In the genomic region with DNA sequence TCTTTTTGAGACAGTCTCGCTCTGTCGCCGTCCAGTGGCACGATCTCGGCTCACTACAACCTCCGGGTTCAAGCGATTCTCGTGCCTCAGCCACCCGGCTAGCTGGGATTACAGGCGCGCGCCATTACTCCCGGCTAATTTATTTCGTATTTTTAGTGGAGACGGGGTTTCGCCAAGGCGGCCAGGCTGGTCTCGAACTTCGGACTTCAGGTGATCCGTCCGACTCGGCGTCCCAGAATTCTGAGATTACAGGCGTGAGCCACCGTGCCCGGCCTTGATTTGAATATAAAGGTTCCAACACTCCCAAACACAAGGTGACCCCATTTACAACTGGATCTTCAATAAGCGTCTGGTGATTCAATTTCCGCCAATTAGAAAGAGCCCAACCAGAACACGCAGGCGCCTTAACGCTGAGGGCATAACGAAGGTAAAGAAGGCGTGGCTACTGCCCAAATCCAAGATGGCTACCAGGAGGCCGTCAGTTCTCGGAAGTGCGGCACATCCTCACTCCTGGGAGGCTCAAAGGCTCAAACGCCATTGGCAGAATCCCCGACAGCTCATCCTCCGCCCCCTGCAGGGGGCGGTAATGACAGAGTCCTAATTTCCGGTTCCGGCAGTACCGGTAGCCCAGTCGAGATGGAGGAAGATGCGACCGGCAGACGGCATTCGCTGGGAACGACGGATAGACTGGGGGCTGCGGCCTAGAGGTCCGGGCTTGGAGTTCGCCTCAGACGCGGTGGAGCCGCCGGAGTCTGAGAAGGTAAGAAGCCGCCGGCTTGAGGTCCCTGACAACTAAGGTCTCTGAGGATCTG, we compare ENCODE assay signal across 1 cellular context.
TF ChIP-seq lines count a peak whose summit lies in the region.

A gene with protein sequence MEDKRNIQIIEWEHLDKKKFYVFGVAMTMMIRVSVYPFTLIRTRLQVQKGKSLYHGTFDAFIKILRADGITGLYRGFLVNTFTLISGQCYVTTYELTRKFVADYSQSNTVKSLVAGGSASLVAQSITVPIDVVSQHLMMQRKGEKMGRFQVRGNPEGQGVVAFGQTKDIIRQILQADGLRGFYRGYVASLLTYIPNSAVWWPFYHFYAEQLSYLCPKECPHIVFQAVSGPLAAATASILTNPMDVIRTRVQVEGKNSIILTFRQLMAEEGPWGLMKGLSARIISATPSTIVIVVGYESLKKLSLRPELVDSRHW (plus strand): TSS at position 617 of the 812 bp plus-strand sequence. CDS start 5,744 bp downstream, outside the sequence.

TF ChIP-seq in K562, 482 proteins besides CTCF, POLR2A, EP300 and RAD21 (continued from another document and continues in another):
- TF ChIP-seq, protein P1, sequence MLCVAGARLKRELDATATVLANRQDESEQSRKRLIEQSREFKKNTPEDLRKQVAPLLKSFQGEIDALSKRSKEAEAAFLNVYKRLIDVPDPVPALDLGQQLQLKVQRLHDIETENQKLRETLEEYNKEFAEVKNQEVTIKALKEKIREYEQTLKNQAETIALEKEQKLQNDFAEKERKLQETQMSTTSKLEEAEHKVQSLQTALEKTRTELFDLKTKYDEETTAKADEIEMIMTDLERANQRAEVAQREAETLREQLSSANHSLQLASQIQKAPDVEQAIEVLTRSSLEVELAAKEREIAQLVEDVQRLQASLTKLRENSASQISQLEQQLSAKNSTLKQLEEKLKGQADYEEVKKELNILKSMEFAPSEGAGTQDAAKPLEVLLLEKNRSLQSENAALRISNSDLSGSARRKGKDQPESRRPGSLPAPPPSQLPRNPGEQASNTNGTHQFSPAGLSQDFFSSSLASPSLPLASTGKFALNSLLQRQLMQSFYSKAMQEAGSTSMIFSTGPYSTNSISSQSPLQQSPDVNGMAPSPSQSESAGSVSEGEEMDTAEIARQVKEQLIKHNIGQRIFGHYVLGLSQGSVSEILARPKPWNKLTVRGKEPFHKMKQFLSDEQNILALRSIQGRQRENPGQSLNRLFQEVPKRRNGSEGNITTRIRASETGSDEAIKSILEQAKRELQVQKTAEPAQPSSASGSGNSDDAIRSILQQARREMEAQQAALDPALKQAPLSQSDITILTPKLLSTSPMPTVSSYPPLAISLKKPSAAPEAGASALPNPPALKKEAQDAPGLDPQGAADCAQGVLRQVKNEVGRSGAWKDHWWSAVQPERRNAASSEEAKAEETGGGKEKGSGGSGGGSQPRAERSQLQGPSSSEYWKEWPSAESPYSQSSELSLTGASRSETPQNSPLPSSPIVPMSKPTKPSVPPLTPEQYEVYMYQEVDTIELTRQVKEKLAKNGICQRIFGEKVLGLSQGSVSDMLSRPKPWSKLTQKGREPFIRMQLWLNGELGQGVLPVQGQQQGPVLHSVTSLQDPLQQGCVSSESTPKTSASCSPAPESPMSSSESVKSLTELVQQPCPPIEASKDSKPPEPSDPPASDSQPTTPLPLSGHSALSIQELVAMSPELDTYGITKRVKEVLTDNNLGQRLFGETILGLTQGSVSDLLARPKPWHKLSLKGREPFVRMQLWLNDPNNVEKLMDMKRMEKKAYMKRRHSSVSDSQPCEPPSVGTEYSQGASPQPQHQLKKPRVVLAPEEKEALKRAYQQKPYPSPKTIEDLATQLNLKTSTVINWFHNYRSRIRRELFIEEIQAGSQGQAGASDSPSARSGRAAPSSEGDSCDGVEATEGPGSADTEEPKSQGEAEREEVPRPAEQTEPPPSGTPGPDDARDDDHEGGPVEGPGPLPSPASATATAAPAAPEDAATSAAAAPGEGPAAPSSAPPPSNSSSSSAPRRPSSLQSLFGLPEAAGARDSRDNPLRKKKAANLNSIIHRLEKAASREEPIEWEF (CRISPR knock-in tag; IDR thresholded peaks at IDR 0.05), result no peak
- TF ChIP-seq NFYB (IDR thresholded peaks at IDR 0.05; ENCODE audit: extremely low read depth, insufficient read length), result peak; percentile 64
- TF ChIP-seq, protein P2, sequence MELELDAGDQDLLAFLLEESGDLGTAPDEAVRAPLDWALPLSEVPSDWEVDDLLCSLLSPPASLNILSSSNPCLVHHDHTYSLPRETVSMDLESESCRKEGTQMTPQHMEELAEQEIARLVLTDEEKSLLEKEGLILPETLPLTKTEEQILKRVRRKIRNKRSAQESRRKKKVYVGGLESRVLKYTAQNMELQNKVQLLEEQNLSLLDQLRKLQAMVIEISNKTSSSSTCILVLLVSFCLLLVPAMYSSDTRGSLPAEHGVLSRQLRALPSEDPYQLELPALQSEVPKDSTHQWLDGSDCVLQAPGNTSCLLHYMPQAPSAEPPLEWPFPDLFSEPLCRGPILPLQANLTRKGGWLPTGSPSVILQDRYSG (tag; conservative IDR thresholded peaks at IDR 0.05; ENCODE audit: low read depth), result no peak
- peak; percentile 66; the same call in 1 of the 2 replicates for TF ChIP-seq MBD2 (IDR thresholded peaks at IDR 0.05; ENCODE audit: borderline replicate concordance, low read depth)
- TF ChIP-seq EP400 (IDR thresholded peaks at IDR 0.05), result peak; percentile 85
- no peak for TF ChIP-seq STAG1 (CRISPR knock-in tag; IDR thresholded peaks at IDR 0.05; ENCODE audit: borderline replicate concordance)
- TF ChIP-seq, protein P3, sequence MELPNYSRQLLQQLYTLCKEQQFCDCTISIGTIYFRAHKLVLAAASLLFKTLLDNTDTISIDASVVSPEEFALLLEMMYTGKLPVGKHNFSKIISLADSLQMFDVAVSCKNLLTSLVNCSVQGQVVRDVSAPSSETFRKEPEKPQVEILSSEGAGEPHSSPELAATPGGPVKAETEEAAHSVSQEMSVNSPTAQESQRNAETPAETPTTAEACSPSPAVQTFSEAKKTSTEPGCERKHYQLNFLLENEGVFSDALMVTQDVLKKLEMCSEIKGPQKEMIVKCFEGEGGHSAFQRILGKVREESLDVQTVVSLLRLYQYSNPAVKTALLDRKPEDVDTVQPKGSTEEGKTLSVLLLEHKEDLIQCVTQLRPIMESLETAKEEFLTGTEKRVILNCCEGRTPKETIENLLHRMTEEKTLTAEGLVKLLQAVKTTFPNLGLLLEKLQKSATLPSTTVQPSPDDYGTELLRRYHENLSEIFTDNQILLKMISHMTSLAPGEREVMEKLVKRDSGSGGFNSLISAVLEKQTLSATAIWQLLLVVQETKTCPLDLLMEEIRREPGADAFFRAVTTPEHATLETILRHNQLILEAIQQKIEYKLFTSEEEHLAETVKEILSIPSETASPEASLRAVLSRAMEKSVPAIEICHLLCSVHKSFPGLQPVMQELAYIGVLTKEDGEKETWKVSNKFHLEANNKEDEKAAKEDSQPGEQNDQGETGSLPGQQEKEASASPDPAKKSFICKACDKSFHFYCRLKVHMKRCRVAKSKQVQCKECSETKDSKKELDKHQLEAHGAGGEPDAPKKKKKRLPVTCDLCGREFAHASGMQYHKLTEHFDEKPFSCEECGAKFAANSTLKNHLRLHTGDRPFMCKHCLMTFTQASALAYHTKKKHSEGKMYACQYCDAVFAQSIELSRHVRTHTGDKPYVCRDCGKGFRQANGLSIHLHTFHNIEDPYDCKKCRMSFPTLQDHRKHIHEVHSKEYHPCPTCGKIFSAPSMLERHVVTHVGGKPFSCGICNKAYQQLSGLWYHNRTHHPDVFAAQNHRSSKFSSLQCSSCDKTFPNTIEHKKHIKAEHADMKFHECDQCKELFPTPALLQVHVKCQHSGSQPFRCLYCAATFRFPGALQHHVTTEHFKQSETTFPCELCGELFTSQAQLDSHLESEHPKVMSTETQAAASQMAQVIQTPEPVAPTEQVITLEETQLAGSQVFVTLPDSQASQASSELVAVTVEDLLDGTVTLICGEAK (IDR thresholded peaks at IDR 0.05), result peak; percentile 98
- TF ChIP-seq, protein P3 (CRISPR knock-in tag; IDR thresholded peaks at IDR 0.05), result no peak
- no peak for TF ChIP-seq CBFA2T2 (conservative IDR thresholded peaks at IDR 0.05)
- no peak for TF ChIP-seq ZNF212 (CRISPR knock-in tag; IDR thresholded peaks at IDR 0.05)
- TF ChIP-seq SETDB1 (IDR thresholded peaks at IDR 0.05; ENCODE audit: low read length), result no peak
- TF ChIP-seq, protein P4, sequence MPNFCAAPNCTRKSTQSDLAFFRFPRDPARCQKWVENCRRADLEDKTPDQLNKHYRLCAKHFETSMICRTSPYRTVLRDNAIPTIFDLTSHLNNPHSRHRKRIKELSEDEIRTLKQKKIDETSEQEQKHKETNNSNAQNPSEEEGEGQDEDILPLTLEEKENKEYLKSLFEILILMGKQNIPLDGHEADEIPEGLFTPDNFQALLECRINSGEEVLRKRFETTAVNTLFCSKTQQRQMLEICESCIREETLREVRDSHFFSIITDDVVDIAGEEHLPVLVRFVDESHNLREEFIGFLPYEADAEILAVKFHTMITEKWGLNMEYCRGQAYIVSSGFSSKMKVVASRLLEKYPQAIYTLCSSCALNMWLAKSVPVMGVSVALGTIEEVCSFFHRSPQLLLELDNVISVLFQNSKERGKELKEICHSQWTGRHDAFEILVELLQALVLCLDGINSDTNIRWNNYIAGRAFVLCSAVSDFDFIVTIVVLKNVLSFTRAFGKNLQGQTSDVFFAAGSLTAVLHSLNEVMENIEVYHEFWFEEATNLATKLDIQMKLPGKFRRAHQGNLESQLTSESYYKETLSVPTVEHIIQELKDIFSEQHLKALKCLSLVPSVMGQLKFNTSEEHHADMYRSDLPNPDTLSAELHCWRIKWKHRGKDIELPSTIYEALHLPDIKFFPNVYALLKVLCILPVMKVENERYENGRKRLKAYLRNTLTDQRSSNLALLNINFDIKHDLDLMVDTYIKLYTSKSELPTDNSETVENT (CRISPR knock-in tag; IDR thresholded peaks at IDR 0.05), result 0 out of 2 replicates have a peak, but pooled peaks have one; percentile 20
- TF ChIP-seq SREBF1 (IDR thresholded peaks at IDR 0.05; ENCODE audit: borderline replicate concordance, low read depth, low read length), result peak; percentile 96
- TF ChIP-seq, protein P5, sequence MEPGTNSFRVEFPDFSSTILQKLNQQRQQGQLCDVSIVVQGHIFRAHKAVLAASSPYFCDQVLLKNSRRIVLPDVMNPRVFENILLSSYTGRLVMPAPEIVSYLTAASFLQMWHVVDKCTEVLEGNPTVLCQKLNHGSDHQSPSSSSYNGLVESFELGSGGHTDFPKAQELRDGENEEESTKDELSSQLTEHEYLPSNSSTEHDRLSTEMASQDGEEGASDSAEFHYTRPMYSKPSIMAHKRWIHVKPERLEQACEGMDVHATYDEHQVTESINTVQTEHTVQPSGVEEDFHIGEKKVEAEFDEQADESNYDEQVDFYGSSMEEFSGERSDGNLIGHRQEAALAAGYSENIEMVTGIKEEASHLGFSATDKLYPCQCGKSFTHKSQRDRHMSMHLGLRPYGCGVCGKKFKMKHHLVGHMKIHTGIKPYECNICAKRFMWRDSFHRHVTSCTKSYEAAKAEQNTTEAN (CRISPR knock-in tag; IDR thresholded peaks at IDR 0.05), result no peak
- TF ChIP-seq HMGN3 (IDR thresholded peaks at IDR 0.05; ENCODE audit: borderline replicate concordance, extremely low read depth, insufficient read length, low read depth, low read length), result no peak
- TF ChIP-seq, protein P6, sequence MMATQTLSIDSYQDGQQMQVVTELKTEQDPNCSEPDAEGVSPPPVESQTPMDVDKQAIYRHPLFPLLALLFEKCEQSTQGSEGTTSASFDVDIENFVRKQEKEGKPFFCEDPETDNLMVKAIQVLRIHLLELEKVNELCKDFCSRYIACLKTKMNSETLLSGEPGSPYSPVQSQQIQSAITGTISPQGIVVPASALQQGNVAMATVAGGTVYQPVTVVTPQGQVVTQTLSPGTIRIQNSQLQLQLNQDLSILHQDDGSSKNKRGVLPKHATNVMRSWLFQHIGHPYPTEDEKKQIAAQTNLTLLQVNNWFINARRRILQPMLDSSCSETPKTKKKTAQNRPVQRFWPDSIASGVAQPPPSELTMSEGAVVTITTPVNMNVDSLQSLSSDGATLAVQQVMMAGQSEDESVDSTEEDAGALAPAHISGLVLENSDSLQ (IDR thresholded peaks at IDR 0.05), result peak; percentile 94
- peak; percentile 42 for TF ChIP-seq POLR3A (IDR thresholded peaks at IDR 0.05; ENCODE audit: borderline replicate concordance, extremely low read depth, insufficient read depth, insufficient read length)
- TF ChIP-seq CC2D1A (IDR thresholded peaks at IDR 0.05), result no peak; the same call in 1 of the 2 replicates
- TF ChIP-seq EZH2 (IDR thresholded peaks at IDR 0.05; ENCODE audit: borderline replicate concordance, low read depth, low read length), result no peak
- no peak for TF ChIP-seq CCNT2 (IDR thresholded peaks at IDR 0.05; ENCODE audit: borderline replicate concordance, extremely low read depth, insufficient read length, low read depth, low read length)
- TF ChIP-seq WHSC1 (IDR thresholded peaks at IDR 0.05; ENCODE audit: low read length), result no peak
- 0 out of 2 replicates have a peak, but pooled peaks have one; percentile 40 for TF ChIP-seq GTF2E2 (tag; IDR thresholded peaks at IDR 0.05)
- TF ChIP-seq ZBTB1 (CRISPR knock-in tag; IDR thresholded peaks at IDR 0.05; ENCODE audit: borderline replicate concordance, low read depth), result no peak
- no peak for TF ChIP-seq ZNF324 (CRISPR knock-in tag; IDR thresholded peaks at IDR 0.05)
- TF ChIP-seq XRCC4 (IDR thresholded peaks at IDR 0.05; ENCODE audit: extremely low read depth, insufficient read depth, insufficient read length), result no peak
- TF ChIP-seq TSC22D4 (tag; IDR thresholded peaks at IDR 0.05), result no peak
- TF ChIP-seq SIX5 (IDR thresholded peaks at IDR 0.05; ENCODE audit: borderline replicate concordance in 1 of 2, insufficient read depth in 1 of 2, low read depth in 1 of 2, low read length in 2 of 2), result peak; percentile 47 to 53; a peak in 3 of 4 replicates
- TF ChIP-seq ZNF274 (IDR thresholded peaks at IDR 0.05; ENCODE audit: borderline replicate concordance, low read depth, low read length), result no peak
